Comparison of ENCODE assay signal across 8 cellular contexts in genomic region chr5:67166460-67166871, GRCh38. TPM values are rescaled to one million over a fixed set of nuclear protein-coding genes. Genes with fewer than 3 reads are reported as not detected.
A peak's percentile ranks its signal among the peaks of the same experiment; 100 is the strongest.
DNase-seq lines count a peak whose midpoint lies in the region; ATAC-seq lines count a peak whose summit lies in the region.

No MANE protein-coding gene starts in this region.

- H3K4me3 Mint-ChIP-seq in natural killer cell treated with Interleukin-12 subunit alpha and Interleukin-12 subunit beta and Interleukin-15 and Interleukin-18, amount 100 ng/mL, for 72 hours, result peak overlapping the region; percentile 92

- peaks cover 15 to 20% of the 10 kb centered on the region in 2 donors for H3K4me1 Mint-ChIP-seq in natural killer cell treated with Interleukin-12 subunit alpha and Interleukin-12 subunit beta and Interleukin-15 and Interleukin-18, amount 100 ng/mL, for 72 hours (ENCODE audit: low read depth in 2 of 2)

- peaks cover 11 to 14% of the 10 kb centered on the region in 2 donors for H3K4me1 ChIP-seq in duodenal mucosa (ENCODE audit: control insufficient read depth in 1 of 2, insufficient read depth in 2 of 2, low read length in 2 of 2)
- H3K4me1 ChIP-seq in subcutaneous abdominal adipose tissue (ENCODE audit: control insufficient read depth in 5 of 5, insufficient read depth in 5 of 5, low read length in 5 of 5), result peaks cover 0 to 17% (median 16%) of the 10 kb centered on the region in 5 donors

- H3K9me3 ChIP-seq in duodenal mucosa (ENCODE audit: control insufficient read depth in 1 of 2, low read length in 2 of 2), result no peaks in the 10 kb centered on the region
- no peaks in the 10 kb centered on the region for H3K9me3 ChIP-seq in subcutaneous abdominal adipose tissue (ENCODE audit: control insufficient read depth in 5 of 5, low read length in 5 of 5)

- H3K27me3 ChIP-seq in duodenal mucosa (ENCODE audit: control insufficient read depth in 1 of 2, insufficient read depth in 2 of 2, low read length in 2 of 2) (no peaks in the 10 kb centered on the region), subcutaneous abdominal adipose tissue (ENCODE audit: control insufficient read depth in 5 of 5, insufficient read depth in 4 of 5, low read length in 5 of 5) (no peaks in the 10 kb centered on the region)

- H3K36me3 ChIP-seq in duodenal mucosa (ENCODE audit: control insufficient read depth in 1 of 2, insufficient read depth in 2 of 2, low read length in 2 of 2) (peaks cover 4 to 25% of the 10 kb centered on the region in 2 donors), subcutaneous abdominal adipose tissue (ENCODE audit: control insufficient read depth in 5 of 5, insufficient read depth in 5 of 5, low read length in 5 of 5) (peaks cover 13 to 58% (median 47%) of the 10 kb centered on the region in 5 donors)

- H3K9ac ChIP-seq in duodenal mucosa (ENCODE audit: low read depth in 1 of 2, low read length in 2 of 2), result peak overlapping the region; percentile 10 to 80
- H3K9ac ChIP-seq in subcutaneous abdominal adipose tissue (ENCODE audit: low read length in 5 of 5), result peak overlapping the region in 4 of 5 donors; percentile 43 to 77 (median 52)

- peak; percentile 24 for ATAC-seq in GM18861 (IDR thresholded peaks at IDR 0.05; ENCODE audit: unreplicated experiment)
- peak; percentile 64 for ATAC-seq in HG03108 (IDR thresholded peaks at IDR 0.05; ENCODE audit: unreplicated experiment)
- ATAC-seq in natural killer cell treated with Interleukin-12 subunit alpha and Interleukin-12 subunit beta and Interleukin-15 and Interleukin-18, amount 100 ng/mL, for 72 hours, result peak; percentile 79 to 84

- no peaks in the 10 kb centered on the region for H3K9me3 Mint-ChIP-seq in natural killer cell treated with Interleukin-12 subunit alpha and Interleukin-12 subunit beta and Interleukin-15 and Interleukin-18, amount 100 ng/mL, for 72 hours

- peak overlapping the region; percentile 82 for H3K27ac ChIP-seq in duodenal mucosa (ENCODE audit: low read depth, low read length)
- peak overlapping the region; percentile 62 for H3K27ac ChIP-seq in subcutaneous abdominal adipose tissue (ENCODE audit: low read depth, low read length)

- no peaks in the 10 kb centered on the region for H3K27me3 Mint-ChIP-seq in natural killer cell treated with Interleukin-12 subunit alpha and Interleukin-12 subunit beta and Interleukin-15 and Interleukin-18, amount 100 ng/mL, for 72 hours

- H3K4me3 ChIP-seq in duodenal mucosa (ENCODE audit: low read depth in 1 of 2, low read length in 2 of 2) (peak overlapping the region; percentile 68 to 71), subcutaneous abdominal adipose tissue (ENCODE audit: low read depth in 1 of 5, low read length in 5 of 5) (peak overlapping the region; percentile 36 to 65 (median 45))

- peak; percentile 47 for DNase-seq in activated CD4-positive, alpha-beta T cell treated with anti-CD3 and anti-CD28 coated beads for 1 hour
- DNase-seq in natural killer cell treated with Interleukin-12 subunit alpha and Interleukin-12 subunit beta and Interleukin-15 and Interleukin-18, amount 100 ng/mL, for 72 hours (ENCODE audit: low spot score), result peak; percentile 88
- DNase-seq in mesenteric fat pad (ENCODE audit: low spot score) (no peak), H4 (ENCODE audit: low spot score) (no peak)

- peak overlapping the region; percentile 98 to 99 for H3K27ac Mint-ChIP-seq in natural killer cell treated with Interleukin-12 subunit alpha and Interleukin-12 subunit beta and Interleukin-15 and Interleukin-18, amount 100 ng/mL, for 72 hours

- no peaks in the 10 kb centered on the region for H3K36me3 Mint-ChIP-seq in natural killer cell treated with Interleukin-12 subunit alpha and Interleukin-12 subunit beta and Interleukin-15 and Interleukin-18, amount 100 ng/mL, for 72 hours

RNA-seq across cellular contexts. Expression of gene CD180, which starts 30.1 kb away (rescaled TPM):
- total RNA-seq in natural killer cell treated with Interleukin-12 subunit alpha and Interleukin-12 subunit beta and Interleukin-15 and Interleukin-18, amount 100 ng/mL, for 72 hours, result under 1 TPM in 1 of 2 donors, not detected in 1; 0.14 TPM
- 2.6 TPM for total RNA-seq in mesenteric fat pad
- not detected in 2 replicates for total RNA-seq in H4 (2014; rRNA removed; shearing (Covaris generic))

Comparison
In these comparisons a context has a peak if more than half of its experiments do, and no peak if none do; other contexts are left out.
1. ATAC-seq: peak in every context shown above with its lines; median percentile 82 in natural killer cell treated with Interleukin-12 subunit alpha and Interleukin-12 subunit beta and Interleukin-15 and Interleukin-18, amount 100 ng/mL, for 72 hours; 64 in HG03108; 24 in GM18861.
2. DNase-seq: peak in activated CD4-positive, alpha-beta T cell treated with anti-CD3 and anti-CD28 coated beads for 1 hour (single experiment) and natural killer cell treated with Interleukin-12 subunit alpha and Interleukin-12 subunit beta and Interleukin-15 and Interleukin-18, amount 100 ng/mL, for 72 hours (single experiment); none in mesenteric fat pad (single experiment) and H4 (single experiment).